In genomic region chr2:16664052-16664731, GRCh38 we compare ENCODE assay signal across 7 cellular contexts.
A peak's percentile ranks its signal among the peaks of the same experiment; 100 is the strongest.
DNase-seq lines count a peak whose midpoint lies in the region; ATAC-seq, FAIRE-seq and TF ChIP-seq lines count a peak whose summit lies in the region.

No MANE protein-coding gene starts in this region.

- H3K27me3 ChIP-seq in layer of hippocampus (ENCODE audit: control insufficient read depth, insufficient read depth, low read length): no peaks in the 10 kb centered on the region

- H3K4me3 Mint-ChIP-seq in stimulated activated effector memory CD8-positive, alpha-beta T cell treated with anti-CD3 and anti-CD28 coated beads, Interleukin-12 subunit alpha, Interleukin-12 subunit beta, amount 100 ng/mL, for 72 hours: peak overlapping the region; percentile 73

- no peak for FAIRE-seq in urothelium cell line (lab: Jason Lieb, UNC)

- H3K36me3 Mint-ChIP-seq in stimulated activated effector memory CD8-positive, alpha-beta T cell treated with anti-CD3 and anti-CD28 coated beads, Interleukin-12 subunit alpha, Interleukin-12 subunit beta, amount 100 ng/mL, for 72 hours: no peaks in the 10 kb centered on the region

- H3K27ac ChIP-seq in layer of hippocampus (ENCODE audit: low read depth, low read length): peak overlapping the region; percentile 54

- H3K9me3 Mint-ChIP-seq in stimulated activated effector memory CD8-positive, alpha-beta T cell treated with anti-CD3 and anti-CD28 coated beads, Interleukin-12 subunit alpha, Interleukin-12 subunit beta, amount 100 ng/mL, for 72 hours: no peaks in the 10 kb centered on the region

- TF ChIP-seq CTCF in cardiac fibroblast (IDR thresholded peaks at IDR 0.05; ENCODE audit: low read depth, low read length): no peak

- peak overlapping the region; percentile 65 to 71 for H3K4me3 ChIP-seq in cardiac fibroblast (replicated peaks in 1 of 2; ENCODE audit: low read depth in 2 of 2, low read length in 2 of 2)

- ATAC-seq in GM18511 (IDR thresholded peaks at IDR 0.05; ENCODE audit: unreplicated experiment): peak; percentile 39
- ATAC-seq in stimulated activated effector memory CD8-positive, alpha-beta T cell treated with anti-CD3 and anti-CD28 coated beads, Interleukin-12 subunit alpha, Interleukin-12 subunit beta, amount 100 ng/mL, for 72 hours: peak; percentile 29

- peak overlapping the region; percentile 60 for H3K27ac Mint-ChIP-seq in stimulated activated effector memory CD8-positive, alpha-beta T cell treated with anti-CD3 and anti-CD28 coated beads, Interleukin-12 subunit alpha, Interleukin-12 subunit beta, amount 100 ng/mL, for 72 hours

- peaks cover 41% of the 10 kb centered on the region for H3K4me1 Mint-ChIP-seq in stimulated activated effector memory CD8-positive, alpha-beta T cell treated with anti-CD3 and anti-CD28 coated beads, Interleukin-12 subunit alpha, Interleukin-12 subunit beta, amount 100 ng/mL, for 72 hours

- DNase-seq in NCI-H226 (peak; percentile 47), cardiac fibroblast (ENCODE audit: low read depth in 2 of 2) (peak; percentile 85 to 87), NCI-H1694 treated with DMSO at 0.1 percent for 48 hours (lab: John Stamatoyannopoulos, UW) (no peak), urothelium cell line (ENCODE audit: low spot score) (no peak)
- DNase-seq in stimulated activated effector memory CD8-positive, alpha-beta T cell treated with anti-CD3 and anti-CD28 coated beads, Interleukin-12 subunit alpha, Interleukin-12 subunit beta, amount 100 ng/mL, for 72 hours (ENCODE audit: low spot score in 2 of 2): no peak

Comparison
In these comparisons a context has a peak if more than half of its experiments do, and no peak if none do; other contexts are left out.
1. DNase-seq: peak in NCI-H226 (single experiment) and cardiac fibroblast (2 of 2); none in stimulated activated effector memory CD8-positive, alpha-beta T cell treated with anti-CD3 and anti-CD28 coated beads, Interleukin-12 subunit alpha, Interleukin-12 subunit beta, amount 100 ng/mL, for 72 hours (0 of 2), NCI-H1694 treated with DMSO at 0.1 percent for 48 hours (single experiment) and urothelium cell line (single experiment).